Comparison of ENCODE assay signal across 31 cellular contexts in genomic region chr11:57440744-57441414, GRCh38. TPM values are rescaled to one million over a fixed set of nuclear protein-coding genes. Genes with fewer than 3 reads are reported as not detected.
DNase-seq lines count a peak whose midpoint lies in the region; ATAC-seq and TF ChIP-seq lines count a peak whose summit lies in the region.
"Had no signal": no experiment of that assay in that cellular context is flagged by ENCODE, and none has a peak within 500 bp of the region (broad histone marks: within the 10 kb centered on the region; RNA-seq: fewer than 3 reads in every experiment).

No MANE protein-coding gene starts in this region.

- H3K9me3 Mint-ChIP-seq in activated CD4-positive, alpha-beta T cell treated with anti-CD3 and anti-CD28 coated beads, Interleukin-2, amount 10 ng/mL, durations not matched to agents 7 days and 5 days = no peaks in the 10 kb centered on the region
- no peaks in the 10 kb centered on the region for H3K9me3 Mint-ChIP-seq in activated CD4-positive, alpha-beta T cell treated with anti-CD3 and anti-CD28 coated beads for 36 hours (ENCODE audit: low read depth)
- H3K9me3 Mint-ChIP-seq: activated CD8-positive, alpha-beta T cell treated with anti-CD3 and anti-CD28 coated beads for 36 hours; activated naive CD8-positive, alpha-beta T cell treated with anti-CD3 and anti-CD28 coated beads for 36 hours; nephron progenitor cell; T-helper 1 cell treated with Interleukin-12 subunit alpha and Interleukin-12 subunit beta and Interleukin-4 antibody, amounts not matched to agents 30 μg/mL and 1 μg/mL, for 36 hours had no signal

- no peak for TF ChIP-seq CTCF in left lung (IDR thresholded peaks at IDR 0.05)
- TF ChIP-seq CTCF in upper lobe of right lung (IDR thresholded peaks at IDR 0.05) = no peak

- H3K27me3 ChIP-seq in left lung = no peaks in the 10 kb centered on the region
- H3K27me3 ChIP-seq in upper lobe of right lung = no peaks in the 10 kb centered on the region
- H3K27me3 ChIP-seq: cardiac muscle cell, right atrium auricular region had no signal

- POLR2A ChIA-PET in activated CD4-positive, alpha-beta T cell treated with anti-CD3 and anti-CD28 coated beads, Interleukin-2, amount 10 ng/mL, durations not matched to agents 7 days and 5 days (lab: Charles Lee) = no interaction called here
- POLR2A ChIA-PET in activated CD4-positive, alpha-beta T cell treated with anti-CD3 and anti-CD28 coated beads for 36 hours (lab: Charles Lee) = no interaction called here

- intact Hi-C loops in left lung (cut with DNase I) (no loop called here), upper lobe of right lung (cut with DNase I) (no loop called here)
- intact Hi-C loops in activated CD4-positive, alpha-beta T cell treated with anti-CD3 and anti-CD28 coated beads for 36 hours (cut with DNase I, micrococcal nuclease) = no loop called here

- no peaks in the 10 kb centered on the region for H3K4me1 Mint-ChIP-seq in activated CD4-positive, alpha-beta T cell treated with anti-CD3 and anti-CD28 coated beads, Interleukin-2, amount 10 ng/mL, durations not matched to agents 7 days and 5 days
- no peaks in the 10 kb centered on the region for H3K4me1 Mint-ChIP-seq in activated CD4-positive, alpha-beta T cell treated with anti-CD3 and anti-CD28 coated beads for 36 hours
- H3K4me1 Mint-ChIP-seq: activated naive CD8-positive, alpha-beta T cell treated with anti-CD3 and anti-CD28 coated beads for 36 hours had no signal

- H3K4me3 ChIP-seq in left lung = no peak overlapping the region
- H3K4me3 ChIP-seq in upper lobe of right lung = no peak overlapping the region
- H3K4me3 ChIP-seq: cardiac muscle cell, HAP-1, heart left ventricle, right atrium auricular region, SK-N-MC, spleen had no signal

- CTCF ChIA-PET in activated CD4-positive, alpha-beta T cell treated with anti-CD3 and anti-CD28 coated beads, Interleukin-2, amount 10 ng/mL, durations not matched to agents 7 days and 5 days (lab: Charles Lee) = interaction anchor here (1.6 to 2.1 kb wide), 3 partner anchors 9 to 13 kb away, joined by 6 to 11 read pairs (median 6); no protein-coding TSS in a partner anchor
- CTCF ChIA-PET in activated CD4-positive, alpha-beta T cell treated with anti-CD3 and anti-CD28 coated beads for 36 hours (lab: Charles Lee) = interaction anchor here (0.5 to 2.9 kb wide), 5 partner anchors 14 to 119 kb away, joined by 3 to 22 read pairs (median 3); no protein-coding TSS in a partner anchor

- H3K4me3 Mint-ChIP-seq in activated CD4-positive, alpha-beta T cell treated with anti-CD3 and anti-CD28 coated beads, Interleukin-2, amount 10 ng/mL, durations not matched to agents 7 days and 5 days = no peak overlapping the region
- H3K4me3 Mint-ChIP-seq in activated CD4-positive, alpha-beta T cell treated with anti-CD3 and anti-CD28 coated beads for 36 hours = no peak overlapping the region
- H3K4me3 Mint-ChIP-seq: activated CD8-positive, alpha-beta T cell treated with anti-CD3 and anti-CD28 coated beads for 36 hours; activated naive CD8-positive, alpha-beta T cell treated with anti-CD3 and anti-CD28 coated beads for 36 hours; nephron progenitor cell; T-helper 1 cell treated with Interleukin-12 subunit alpha and Interleukin-12 subunit beta and Interleukin-4 antibody, amounts not matched to agents 30 μg/mL and 1 μg/mL, for 36 hours had no signal

- DNase-seq in NCI-H1092 treated with DMSO at 0.1 percent for 48 hours (lab: John Stamatoyannopoulos, UW) = peak; percentile 12
- no peak for DNase-seq in NCI-H1092 (lab: John Stamatoyannopoulos, UW)
- DNase-seq in NCI-H510A (lab: John Stamatoyannopoulos, UW) = peak; percentile 24
- peak in 1 of 2 donors; percentile 21 for DNase-seq in left lung
- DNase-seq in upper lobe of right lung = no peak
- DNase-seq in activated CD4-positive, alpha-beta T cell treated with anti-CD3 and anti-CD28 coated beads, Interleukin-2, amount 10 ng/mL, durations not matched to agents 7 days and 5 days = no peak
- DNase-seq in GOT3 (lab: John Stamatoyannopoulos, UW) = no peak
- DNase-seq in activated CD4-positive, alpha-beta T cell treated with anti-CD3 and anti-CD28 coated beads for 36 hours = no peak
- DNase-seq: 8988T; activated CD8-positive, alpha-beta T cell treated with anti-CD3 and anti-CD28 coated beads for 36 hours; activated naive CD8-positive, alpha-beta T cell treated with anti-CD3 and anti-CD28 coated beads for 36 hours; aorta; cortex of kidney; kidney glomerular epithelial cell; NCI-H146; nephron progenitor cell; spleen; stimulated activated CD4-positive, alpha-beta T cell treated with anti-CD3 and anti-CD28 coated beads, Interleukin-2, amount 100 ng/mL, for 48 hours had no signal

- H3K4me1 ChIP-seq in left lung (no peaks in the 10 kb centered on the region), upper lobe of right lung (no peaks in the 10 kb centered on the region)
- H3K4me1 ChIP-seq: HAP-1, heart left ventricle, parathyroid adenoma, right atrium auricular region, spleen had no signal

- H3K36me3 Mint-ChIP-seq in activated CD4-positive, alpha-beta T cell treated with anti-CD3 and anti-CD28 coated beads, Interleukin-2, amount 10 ng/mL, durations not matched to agents 7 days and 5 days (ENCODE audit: low read depth) = no peaks in the 10 kb centered on the region
- no peaks in the 10 kb centered on the region for H3K36me3 Mint-ChIP-seq in activated CD4-positive, alpha-beta T cell treated with anti-CD3 and anti-CD28 coated beads for 36 hours (ENCODE audit: low read depth)
- H3K36me3 Mint-ChIP-seq: activated naive CD8-positive, alpha-beta T cell treated with anti-CD3 and anti-CD28 coated beads for 36 hours had no signal

- H3K27me3 Mint-ChIP-seq in activated CD4-positive, alpha-beta T cell treated with anti-CD3 and anti-CD28 coated beads, Interleukin-2, amount 10 ng/mL, durations not matched to agents 7 days and 5 days = peaks cover 2% of the 10 kb centered on the region
- H3K27me3 Mint-ChIP-seq in activated CD4-positive, alpha-beta T cell treated with anti-CD3 and anti-CD28 coated beads for 36 hours = no peaks in the 10 kb centered on the region
- H3K27me3 Mint-ChIP-seq: activated naive CD8-positive, alpha-beta T cell treated with anti-CD3 and anti-CD28 coated beads for 36 hours had no signal

- no peak overlapping the region for H3K27ac ChIP-seq in left lung
- H3K27ac ChIP-seq in upper lobe of right lung = no peak overlapping the region
- H3K27ac ChIP-seq: cardiac muscle cell, heart left ventricle, parathyroid adenoma, right atrium auricular region, SK-N-MC, spleen had no signal

- no peak overlapping the region for H3K27ac Mint-ChIP-seq in activated CD4-positive, alpha-beta T cell treated with anti-CD3 and anti-CD28 coated beads, Interleukin-2, amount 10 ng/mL, durations not matched to agents 7 days and 5 days
- no peak overlapping the region for H3K27ac Mint-ChIP-seq in activated CD4-positive, alpha-beta T cell treated with anti-CD3 and anti-CD28 coated beads for 36 hours
- H3K27ac Mint-ChIP-seq: activated CD8-positive, alpha-beta T cell treated with anti-CD3 and anti-CD28 coated beads for 36 hours; activated naive CD8-positive, alpha-beta T cell treated with anti-CD3 and anti-CD28 coated beads for 36 hours; nephron progenitor cell; T-helper 1 cell treated with Interleukin-12 subunit alpha and Interleukin-12 subunit beta and Interleukin-4 antibody, amounts not matched to agents 30 μg/mL and 1 μg/mL, for 36 hours had no signal

- H3K9me3 ChIP-seq in left lung (no peaks in the 10 kb centered on the region), upper lobe of right lung (no peaks in the 10 kb centered on the region)
- H3K9me3 ChIP-seq: HAP-1, heart left ventricle, right atrium auricular region, spleen had no signal

- ATAC-seq in left lung (peak; percentile 87), upper lobe of right lung (peak; percentile 64)
- no peak for ATAC-seq in activated CD4-positive, alpha-beta T cell treated with anti-CD3 and anti-CD28 coated beads for 36 hours
- ATAC-seq: activated CD4-positive, CD25-positive, alpha-beta regulatory T cell treated with anti-CD3 and anti-CD28 coated beads, Interleukin-2, amount 50 U/mL, for 24 hours; activated CD8-positive, alpha-beta T cell treated with anti-CD3 and anti-CD28 coated beads for 36 hours; heart left ventricle had no signal

- H3K36me3 ChIP-seq in left lung (no peaks in the 10 kb centered on the region), upper lobe of right lung (no peaks in the 10 kb centered on the region)
- H3K36me3 ChIP-seq: cardiac muscle cell, HAP-1, heart left ventricle, right atrium auricular region, spleen had no signal

RNA-seq across cellular contexts. Expression of gene SLC43A3, which starts 14.0 kb away (rescaled TPM):
- total RNA-seq in left lung (100 to 1,000 TPM in 1 of 2 donors, 10 to 100 TPM in 1; 95.6 to 185 TPM), upper lobe of right lung (117 TPM)
- 100 to 1,000 TPM in 1 of 2 experiments, 10 to 100 TPM in 1; 98.2 to 104 TPM for total RNA-seq in activated CD4-positive, alpha-beta T cell treated with anti-CD3 and anti-CD28 coated beads, Interleukin-2, amount 10 ng/mL, durations not matched to agents 7 days and 5 days
- 100 to 1,000 TPM; 268 to 333 TPM for total RNA-seq in activated CD4-positive, alpha-beta T cell treated with anti-CD3 and anti-CD28 coated beads for 36 hours
- total RNA-seq: G401, HT-29 had no signal

RNA-seq across cellular contexts. Expression of gene RTN4RL2, which starts 19.4 kb away (rescaled TPM):
- total RNA-seq in left lung (1 to 10 TPM; 2.5 to 4.8 TPM), upper lobe of right lung (3.2 TPM)
- total RNA-seq in activated CD4-positive, alpha-beta T cell treated with anti-CD3 and anti-CD28 coated beads, Interleukin-2, amount 10 ng/mL, durations not matched to agents 7 days and 5 days = under 1 TPM in 1 of 2 experiments, not detected in 1; 0.35 TPM
- under 1 TPM; 0.33 to 0.39 TPM for total RNA-seq in activated CD4-positive, alpha-beta T cell treated with anti-CD3 and anti-CD28 coated beads for 36 hours
- total RNA-seq: fibroblast of villous mesenchyme, G401 had no signal

RNA-seq across cellular contexts. Expression of gene PRG2, which starts 50.4 kb away (rescaled TPM):
- total RNA-seq in left lung = under 1 TPM in 1 of 2 donors, not detected in 1; 0.34 TPM
- not detected for total RNA-seq in upper lobe of right lung
- total RNA-seq in activated CD4-positive, alpha-beta T cell treated with anti-CD3 and anti-CD28 coated beads, Interleukin-2, amount 10 ng/mL, durations not matched to agents 7 days and 5 days = under 1 TPM; 0.17 to 0.40 TPM
- total RNA-seq in activated CD4-positive, alpha-beta T cell treated with anti-CD3 and anti-CD28 coated beads for 36 hours = 1 to 10 TPM in 1 of 2 experiments, under 1 TPM in 1; 0.98 to 1.6 TPM
- total RNA-seq: cardiac muscle cell, fibroblast of villous mesenchyme, G401, HT-29, right atrium auricular region had no signal

RNA-seq across cellular contexts. Expression of gene PRG3, which starts 59.9 kb away (rescaled TPM):
- total RNA-seq in left lung = not detected
- not detected for total RNA-seq in upper lobe of right lung
- total RNA-seq in activated CD4-positive, alpha-beta T cell treated with anti-CD3 and anti-CD28 coated beads, Interleukin-2, amount 10 ng/mL, durations not matched to agents 7 days and 5 days = not detected
- total RNA-seq in activated CD4-positive, alpha-beta T cell treated with anti-CD3 and anti-CD28 coated beads for 36 hours = not detected
- total RNA-seq: activated CD8-positive, alpha-beta T cell treated with anti-CD3 and anti-CD28 coated beads for 36 hours; activated naive CD8-positive, alpha-beta T cell treated with anti-CD3 and anti-CD28 coated beads for 36 hours; aorta; cardiac muscle cell; fibroblast of villous mesenchyme; G401; heart left ventricle; HT-29; right atrium auricular region; subcutaneous adipose tissue; urinary bladder had no signal

Comparison
In these comparisons a context has a peak if more than half of its experiments do, and no peak if none do; other contexts are left out.
1. DNase-seq: peak in NCI-H1092 treated with DMSO at 0.1 percent for 48 hours (single experiment) and NCI-H510A (single experiment); none in NCI-H1092 (single experiment), upper lobe of right lung (single experiment), activated CD4-positive, alpha-beta T cell treated with anti-CD3 and anti-CD28 coated beads, Interleukin-2, amount 10 ng/mL, durations not matched to agents 7 days and 5 days (single experiment), GOT3 (single experiment) and activated CD4-positive, alpha-beta T cell treated with anti-CD3 and anti-CD28 coated beads for 36 hours (single experiment).